1 cellular context compared by ENCODE assay signal in the genomic region with DNA sequence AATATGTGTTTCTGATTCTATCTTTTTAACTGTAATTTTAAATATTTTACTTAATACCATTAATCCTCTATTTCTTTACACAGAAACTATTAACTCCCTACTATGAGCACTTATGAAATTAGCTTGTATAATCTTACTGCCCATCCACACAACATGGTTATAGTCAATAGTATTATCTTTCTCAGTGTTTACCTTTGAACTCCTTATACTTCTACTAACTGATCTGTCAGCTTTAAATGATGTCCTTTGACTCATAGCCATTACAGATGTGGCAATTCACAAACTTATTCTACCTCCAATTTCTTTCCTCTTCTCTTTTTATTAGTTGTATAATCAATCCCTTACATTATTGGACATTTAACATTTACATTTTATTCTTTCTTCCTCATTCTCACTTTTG.
TF ChIP-seq lines count a peak whose summit lies in the region.

No MANE protein-coding gene starts in this region.

TF ChIP-seq in IMR-90, 13 proteins besides CTCF, POLR2A, EP300 and RAD21 (continued from another document):
- TF ChIP-seq, protein P1, sequence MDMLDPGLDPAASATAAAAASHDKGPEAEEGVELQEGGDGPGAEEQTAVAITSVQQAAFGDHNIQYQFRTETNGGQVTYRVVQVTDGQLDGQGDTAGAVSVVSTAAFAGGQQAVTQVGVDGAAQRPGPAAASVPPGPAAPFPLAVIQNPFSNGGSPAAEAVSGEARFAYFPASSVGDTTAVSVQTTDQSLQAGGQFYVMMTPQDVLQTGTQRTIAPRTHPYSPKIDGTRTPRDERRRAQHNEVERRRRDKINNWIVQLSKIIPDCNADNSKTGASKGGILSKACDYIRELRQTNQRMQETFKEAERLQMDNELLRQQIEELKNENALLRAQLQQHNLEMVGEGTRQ (IDR thresholded peaks at IDR 0.05; ENCODE audit: low read depth, low read length), result no peak
- TF ChIP-seq MAZ (IDR thresholded peaks at IDR 0.05; ENCODE audit: borderline replicate concordance, low read depth, low read length), result no peak
- no peak for TF ChIP-seq FOS (IDR thresholded peaks at IDR 0.05; ENCODE audit: low read depth, low read length)
- TF ChIP-seq MXI1 (IDR thresholded peaks at IDR 0.05; ENCODE audit: borderline replicate concordance, low read depth, low read length), result no peak
- no peak for TF ChIP-seq RCOR1 (IDR thresholded peaks at IDR 0.05; ENCODE audit: insufficient replicate concordance, low read length)
- no peak for TF ChIP-seq CHD1 (IDR thresholded peaks at IDR 0.05; ENCODE audit: low read depth, low read length)
TF ChIP-seq in IMR-90: peak in this region for 1.
